8 cellular contexts compared by ENCODE assay signal in genomic region chr10:59906417-59907202, GRCh38. TPM values are rescaled to one million over a fixed set of nuclear protein-coding genes. Genes with fewer than 3 reads are reported as not detected.
DNase-seq lines count a peak whose midpoint lies in the region; ATAC-seq and TF ChIP-seq lines count a peak whose summit lies in the region.

Gene CCDC6, minus strand, starts transcription at chr10:59906556. Its CDS starts 132 bp downstream, at chr10:59906424.

- DNase-seq in AG09309 (ENCODE audit: low read depth) (peak; percentile 67), NCI-H2227 treated with DMSO at 0.1 percent for 48 hours (lab: John Stamatoyannopoulos, UW) (peak; percentile 87), WTC11 (ENCODE audit: low spot score) (peak; percentile 93), cardiac fibroblast (ENCODE audit: low read depth in 2 of 2) (peak; percentile 92 to 96), iris pigment epithelial cell (ENCODE audit: low read depth) (peak; percentile 94)
- DNase-seq in stimulated activated CD4-positive, alpha-beta T cell treated with anti-CD3 and anti-CD28 coated beads, Interleukin-12 subunit alpha, Interleukin-12 subunit beta, amount 100 ng/mL, for 4 hours, result peak; percentile 91

- H3K4me3 ChIP-seq in AG09309 (ENCODE audit: control insufficient read depth, low read depth, low read length) (peak within 1 kb of the TSS; percentile 97), cardiac fibroblast (replicated peaks in 1 of 2; ENCODE audit: low read depth in 2 of 2, low read length in 2 of 2) (peak within 1 kb of the TSS; percentile 88 to 100)

- H3K27ac Mint-ChIP-seq in WTC11, result peak within 1 kb of the TSS; percentile 100

- no peaks in the 10 kb centered on the region for H3K36me3 Mint-ChIP-seq in WTC11

- H3K4me1 Mint-ChIP-seq in WTC11, result peaks cover 57% of the 10 kb centered on the region

- no peaks in the 10 kb centered on the region for H3K27me3 Mint-ChIP-seq in WTC11 (ENCODE audit: low read depth)

- POLR2A ChIA-PET in WTC11 (lab: Charles Lee), result interaction anchor here (0.6 to 1.9 kb wide), 13 partner anchors 11 to 234 kb away, joined by 3 to 9 read pairs (median 4); partner anchors contain the start of gene SLC16A9

- peak within 1 kb of the TSS; percentile 98 for H3K4me3 Mint-ChIP-seq in WTC11

- ATAC-seq in GM18909 (IDR thresholded peaks at IDR 0.05; ENCODE audit: poor library complexity, unreplicated experiment), result peak; percentile 85
- peak; percentile 82 for ATAC-seq in HG03175 (IDR thresholded peaks at IDR 0.05; ENCODE audit: unreplicated experiment)
- ATAC-seq in WTC11, result peak; percentile 82

- H3K9me3 Mint-ChIP-seq in WTC11, result no peaks in the 10 kb centered on the region

- TF ChIP-seq CTCF in AG09309 (IDR thresholded peaks at IDR 0.05; ENCODE audit: control insufficient read depth, insufficient read depth, low read depth, low read length, missing control alignments) (peak; percentile 67), WTC11 (IDR thresholded peaks at IDR 0.05) (no peak; the same call in 1 of the 2 replicates), cardiac fibroblast (IDR thresholded peaks at IDR 0.05; ENCODE audit: low read depth, low read length) (peak; percentile 59)

- CTCF ChIA-PET in WTC11 (lab: Charles Lee), result interaction anchor here (0.5 to 2.9 kb wide), 23 partner anchors 11 to 1092 kb away, joined by 3 to 28 read pairs (median 4); no protein-coding TSS in a partner anchor

TF ChIP-seq in WTC11, 78 proteins besides CTCF, POLR2A, EP300 and RAD21 (continues in another document):
- TF ChIP-seq IRF1 (CRISPR knock-in tag; IDR thresholded peaks at IDR 0.05) (peak; percentile 78; the same call in 1 of the 2 replicates), OVOL2 (CRISPR knock-in tag; IDR thresholded peaks at IDR 0.05; ENCODE audit: borderline replicate concordance) (no peak), ZNF423 (CRISPR knock-in tag; IDR thresholded peaks at IDR 0.05) (no peak), ZNF512 (CRISPR knock-in tag; IDR thresholded peaks at IDR 0.05; ENCODE audit: borderline replicate concordance) (no peak), TCF7 (CRISPR knock-in tag; IDR thresholded peaks at IDR 0.05; ENCODE audit: low read depth) (no peak), ARID4B (CRISPR knock-in tag; IDR thresholded peaks at IDR 0.05; ENCODE audit: borderline replicate concordance) (no peak; the same call in 1 of the 2 replicates), ZNF232 (CRISPR knock-in tag; IDR thresholded peaks at IDR 0.05) (no peak), ZNF416 (CRISPR knock-in tag; IDR thresholded peaks at IDR 0.05) (no peak), E2F4 (CRISPR knock-in tag; IDR thresholded peaks at IDR 0.05; ENCODE audit: borderline replicate concordance, low read depth) (no peak), STAT6 (CRISPR knock-in tag; conservative IDR thresholded peaks at IDR 0.05; ENCODE audit: low read depth) (0 out of 2 replicates have a peak, but pooled peaks have one; percentile 84), MLX (CRISPR knock-in tag; IDR thresholded peaks at IDR 0.05) (peak; percentile 31; the same call in 1 of the 2 replicates), ELF4 (CRISPR knock-in tag; IDR thresholded peaks at IDR 0.05; ENCODE audit: low read depth) (no peak; the same call in 1 of the 2 replicates), ZNF219 (CRISPR knock-in tag; IDR thresholded peaks at IDR 0.05; ENCODE audit: borderline replicate concordance) (no peak), MYBL2 (CRISPR knock-in tag; IDR thresholded peaks at IDR 0.05) (no peak; the same call in 1 of the 2 replicates)

RNA-seq across cellular contexts. Expression of gene CCDC6, which starts in this region (rescaled TPM):
- 48.4 to 55.2 TPM (median 49.8 TPM) in 3 replicates for total RNA-seq in WTC11 (2021)

Comparison
In these comparisons a context has a peak if more than half of its experiments do, and no peak if none do; other contexts are left out.
1. Peak in every context shown above with its lines: DNase-seq, ATAC-seq and H3K4me3 ChIP-seq.